ENCODE assay signal across 14 cellular contexts in the genomic region with DNA sequence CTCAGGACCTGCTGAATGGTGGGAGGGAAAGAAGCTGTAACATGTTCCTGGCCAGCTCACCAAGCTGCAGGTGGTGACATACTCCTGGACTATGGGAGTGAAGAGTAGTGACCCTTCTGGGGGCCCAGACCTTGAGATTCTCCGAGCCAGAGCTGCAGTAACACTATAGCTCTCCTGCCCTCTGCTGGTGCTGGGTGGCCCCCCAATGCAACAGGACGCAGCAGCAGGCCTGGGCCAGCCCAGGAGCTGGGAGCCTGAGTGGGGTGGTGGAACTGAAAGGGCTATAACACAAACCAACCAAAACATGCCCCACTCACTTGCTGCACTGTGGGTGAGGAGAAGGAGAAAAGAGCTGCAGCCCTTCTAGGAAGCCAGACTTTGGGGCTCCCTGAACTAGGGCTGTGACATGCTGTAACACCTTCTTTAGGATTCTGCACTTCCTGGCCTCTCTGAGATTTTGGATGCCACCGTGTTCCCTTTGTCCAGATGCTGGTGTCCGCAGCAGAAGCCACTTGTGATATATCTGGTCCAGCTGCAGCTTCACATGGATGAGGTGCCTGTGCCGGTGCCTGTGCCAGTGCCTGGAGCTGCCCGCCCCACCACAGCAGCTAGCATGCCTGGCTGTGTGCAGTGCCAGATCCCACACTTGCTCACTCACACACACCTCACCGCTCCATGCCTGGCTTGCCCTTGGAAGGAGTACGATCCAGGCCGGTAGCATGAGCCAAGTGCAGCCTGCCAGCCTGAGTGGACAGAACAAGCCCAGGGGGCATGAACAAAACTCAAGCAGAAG.
DNase-seq lines count a peak whose midpoint lies in the region; ATAC-seq and TF ChIP-seq lines count a peak whose summit lies in the region.
"Had no signal": no experiment of that assay in that cellular context is flagged by ENCODE, and none has a peak within 500 bp of the region (broad histone marks: within the 10 kb centered on the region; RNA-seq: fewer than 3 reads in every experiment).

No MANE protein-coding gene starts in this region.

- POLR2A ChIA-PET in WTC11 (lab: Charles Lee): no interaction called here

- no peaks in the 10 kb centered on the region for H3K9me2 ChIP-seq in GM23338 (ENCODE audit: insufficient read depth)

- H3K27ac Mint-ChIP-seq in GM23338: no peak overlapping the region
- no peak overlapping the region for H3K27ac Mint-ChIP-seq in WTC11
- no peak overlapping the region for H3K27ac Mint-ChIP-seq in neural progenitor cell
- H3K27ac Mint-ChIP-seq: CD4-positive, CD25-positive, alpha-beta regulatory T cell had no signal

- H3K27me3 ChIP-seq in GM06990 (replicated peaks; ENCODE audit: control insufficient read depth, insufficient read depth, low read length) (no peaks in the 10 kb centered on the region), GM23338 (ENCODE audit: insufficient read depth) (no peaks in the 10 kb centered on the region), neural progenitor cell (no peaks in the 10 kb centered on the region)

- no peak overlapping the region for H3K4me3 Mint-ChIP-seq in GM23338
- no peak overlapping the region for H3K4me3 Mint-ChIP-seq in WTC11
- H3K4me3 Mint-ChIP-seq in neural progenitor cell: no peak overlapping the region
- H3K4me3 Mint-ChIP-seq: CD4-positive, CD25-positive, alpha-beta regulatory T cell had no signal

- H3K4me3 ChIP-seq in GM06990 (replicated peaks; ENCODE audit: low read depth, low read length) (no peak overlapping the region), GM23338 (no peak overlapping the region), neural progenitor cell (no peak overlapping the region)
- H3K4me3 ChIP-seq: A549 had no signal

- H3K9me3 ChIP-seq in neural progenitor cell (ENCODE audit: low read depth): no peaks in the 10 kb centered on the region

- no peaks in the 10 kb centered on the region for H3K4me1 ChIP-seq in GM23338 (ENCODE audit: insufficient read depth)
- no peaks in the 10 kb centered on the region for H3K4me1 ChIP-seq in neural progenitor cell

- peak; percentile 12 for TF ChIP-seq CTCF in GM06990 (IDR thresholded peaks at IDR 0.05; ENCODE audit: insufficient read depth, low read length, poor library complexity, severe bottlenecking)
- TF ChIP-seq CTCF in GM23338 (conservative IDR thresholded peaks at IDR 0.05; ENCODE audit: low read depth in 2 of 2): peak; percentile 11 to 37; a peak in 3 of 4 replicates
- TF ChIP-seq CTCF in WTC11 (IDR thresholded peaks at IDR 0.05): no peak
- TF ChIP-seq CTCF in neural progenitor cell (IDR thresholded peaks at IDR 0.05): peak; percentile 41

- H3K36me3 Mint-ChIP-seq in GM23338 (ENCODE audit: low read depth): peaks cover 16% of the 10 kb centered on the region
- peaks cover 16% of the 10 kb centered on the region for H3K36me3 Mint-ChIP-seq in WTC11
- H3K36me3 Mint-ChIP-seq in neural progenitor cell: peaks cover 2% of the 10 kb centered on the region

- no peaks in the 10 kb centered on the region for H4K20me1 ChIP-seq in GM23338 (replicated peaks; ENCODE audit: insufficient read depth)
- no peaks in the 10 kb centered on the region for H4K20me1 ChIP-seq in neural progenitor cell (ENCODE audit: low read depth)

- H3K36me3 ChIP-seq in GM06990 (ENCODE audit: control insufficient read depth, insufficient read depth, low read length) (no peaks in the 10 kb centered on the region), GM23338 (ENCODE audit: insufficient read depth) (no peaks in the 10 kb centered on the region; the same call in 1 of the 2 replicates), neural progenitor cell (no peaks in the 10 kb centered on the region)

- H3K4me1 Mint-ChIP-seq in GM23338: peaks cover 3% of the 10 kb centered on the region; the same call in 2 of the 3 replicates
- peaks cover 2% of the 10 kb centered on the region; the same call in 1 of the 2 replicates for H3K4me1 Mint-ChIP-seq in WTC11
- peaks cover 8% of the 10 kb centered on the region for H3K4me1 Mint-ChIP-seq in neural progenitor cell
- H3K4me1 Mint-ChIP-seq: CD4-positive, CD25-positive, alpha-beta regulatory T cell had no signal

- no peak for ATAC-seq in GM23338
- peak; percentile 80 for ATAC-seq in WTC11
- ATAC-seq in HG02588 (IDR thresholded peaks at IDR 0.05; ENCODE audit: unreplicated experiment): no peak
- no peak for ATAC-seq in HG02938 (IDR thresholded peaks at IDR 0.05; ENCODE audit: unreplicated experiment)
- ATAC-seq: A549, HCT116 had no signal

- no peak overlapping the region for H2AFZ ChIP-seq in GM23338
- no peak overlapping the region for H2AFZ ChIP-seq in neural progenitor cell (replicated peaks)

- H3K9me3 Mint-ChIP-seq in GM23338: peaks cover 32% of the 10 kb centered on the region
- H3K9me3 Mint-ChIP-seq in WTC11: peaks cover 24% of the 10 kb centered on the region
- peaks cover 19% of the 10 kb centered on the region for H3K9me3 Mint-ChIP-seq in neural progenitor cell

- DNase-seq in GM06990 (ENCODE audit: extremely low read depth, insufficient read length) (no peak), GM23338 (ENCODE audit: low spot score) (no peak), WTC11 (ENCODE audit: low spot score) (peak; percentile 31), neural progenitor cell (ENCODE audit: low spot score) (peak; percentile 33), cerebellum (ENCODE audit: low spot score) (no peak)
- DNase-seq in stimulated activated CD4-positive, alpha-beta T cell treated with anti-CD3 and anti-CD28 coated beads, Interleukin-4, amount 100 ng/mL, for 4 hours: no peak
- DNase-seq: CD4-positive, CD25-positive, alpha-beta regulatory T cell; DMS53; GOT3; Kasumi-1 had no signal

- H3K27ac ChIP-seq in GM23338 (ENCODE audit: low read depth) (no peak overlapping the region), neural progenitor cell (no peak overlapping the region)
- H3K27ac ChIP-seq: A549 had no signal

- H3K4me2 ChIP-seq in GM23338: no peak overlapping the region
- no peak overlapping the region for H3K4me2 ChIP-seq in neural progenitor cell
- H3K4me2 ChIP-seq: A549 had no signal

- H3F3A ChIP-seq in GM23338 (replicated peaks; ENCODE audit: low read depth) (no peaks in the 10 kb centered on the region), neural progenitor cell (ENCODE audit: low read depth) (no peaks in the 10 kb centered on the region)

- H3K79me2 ChIP-seq in GM23338 (replicated peaks; ENCODE audit: insufficient read depth) (no peaks in the 10 kb centered on the region), neural progenitor cell (ENCODE audit: low read depth) (no peaks in the 10 kb centered on the region)

- CTCF ChIA-PET in WTC11 (lab: Charles Lee): interaction anchor here (0.6 to 1.8 kb wide), 6 partner anchors 24 to 540 kb away, joined by 3 to 6 read pairs (median 4); no protein-coding TSS in a partner anchor

- H3K9ac ChIP-seq in neural progenitor cell: no peak overlapping the region

- H3K27me3 Mint-ChIP-seq in GM23338 (ENCODE audit: insufficient read depth, low read depth, poor library complexity) (no peaks in the 10 kb centered on the region), WTC11 (ENCODE audit: low read depth) (no peaks in the 10 kb centered on the region), neural progenitor cell (ENCODE audit: insufficient read depth, low read depth) (no peaks in the 10 kb centered on the region)
- H3K27me3 Mint-ChIP-seq: CD4-positive, CD25-positive, alpha-beta regulatory T cell had no signal

TF ChIP-seq in WTC11, 78 proteins besides CTCF, POLR2A, EP300 and RAD21 (continues in another document):
- TF ChIP-seq ATF1 (CRISPR knock-in tag; IDR thresholded peaks at IDR 0.05) (no peak), ZBTB21 (CRISPR knock-in tag; IDR thresholded peaks at IDR 0.05; ENCODE audit: borderline replicate concordance) (no peak), SMAD4 (CRISPR knock-in tag; IDR thresholded peaks at IDR 0.05) (no peak), NFATC4 (CRISPR knock-in tag; IDR thresholded peaks at IDR 0.05) (no peak), ZNF671 (CRISPR knock-in tag; IDR thresholded peaks at IDR 0.05) (no peak)
- TF ChIP-seq, protein P1, sequence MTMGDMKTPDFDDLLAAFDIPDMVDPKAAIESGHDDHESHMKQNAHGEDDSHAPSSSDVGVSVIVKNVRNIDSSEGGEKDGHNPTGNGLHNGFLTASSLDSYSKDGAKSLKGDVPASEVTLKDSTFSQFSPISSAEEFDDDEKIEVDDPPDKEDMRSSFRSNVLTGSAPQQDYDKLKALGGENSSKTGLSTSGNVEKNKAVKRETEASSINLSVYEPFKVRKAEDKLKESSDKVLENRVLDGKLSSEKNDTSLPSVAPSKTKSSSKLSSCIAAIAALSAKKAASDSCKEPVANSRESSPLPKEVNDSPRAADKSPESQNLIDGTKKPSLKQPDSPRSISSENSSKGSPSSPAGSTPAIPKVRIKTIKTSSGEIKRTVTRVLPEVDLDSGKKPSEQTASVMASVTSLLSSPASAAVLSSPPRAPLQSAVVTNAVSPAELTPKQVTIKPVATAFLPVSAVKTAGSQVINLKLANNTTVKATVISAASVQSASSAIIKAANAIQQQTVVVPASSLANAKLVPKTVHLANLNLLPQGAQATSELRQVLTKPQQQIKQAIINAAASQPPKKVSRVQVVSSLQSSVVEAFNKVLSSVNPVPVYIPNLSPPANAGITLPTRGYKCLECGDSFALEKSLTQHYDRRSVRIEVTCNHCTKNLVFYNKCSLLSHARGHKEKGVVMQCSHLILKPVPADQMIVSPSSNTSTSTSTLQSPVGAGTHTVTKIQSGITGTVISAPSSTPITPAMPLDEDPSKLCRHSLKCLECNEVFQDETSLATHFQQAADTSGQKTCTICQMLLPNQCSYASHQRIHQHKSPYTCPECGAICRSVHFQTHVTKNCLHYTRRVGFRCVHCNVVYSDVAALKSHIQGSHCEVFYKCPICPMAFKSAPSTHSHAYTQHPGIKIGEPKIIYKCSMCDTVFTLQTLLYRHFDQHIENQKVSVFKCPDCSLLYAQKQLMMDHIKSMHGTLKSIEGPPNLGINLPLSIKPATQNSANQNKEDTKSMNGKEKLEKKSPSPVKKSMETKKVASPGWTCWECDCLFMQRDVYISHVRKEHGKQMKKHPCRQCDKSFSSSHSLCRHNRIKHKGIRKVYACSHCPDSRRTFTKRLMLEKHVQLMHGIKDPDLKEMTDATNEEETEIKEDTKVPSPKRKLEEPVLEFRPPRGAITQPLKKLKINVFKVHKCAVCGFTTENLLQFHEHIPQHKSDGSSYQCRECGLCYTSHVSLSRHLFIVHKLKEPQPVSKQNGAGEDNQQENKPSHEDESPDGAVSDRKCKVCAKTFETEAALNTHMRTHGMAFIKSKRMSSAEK (CRISPR knock-in tag; IDR thresholded peaks at IDR 0.05; ENCODE audit: borderline replicate concordance): no peak
- TF ChIP-seq, protein P2, sequence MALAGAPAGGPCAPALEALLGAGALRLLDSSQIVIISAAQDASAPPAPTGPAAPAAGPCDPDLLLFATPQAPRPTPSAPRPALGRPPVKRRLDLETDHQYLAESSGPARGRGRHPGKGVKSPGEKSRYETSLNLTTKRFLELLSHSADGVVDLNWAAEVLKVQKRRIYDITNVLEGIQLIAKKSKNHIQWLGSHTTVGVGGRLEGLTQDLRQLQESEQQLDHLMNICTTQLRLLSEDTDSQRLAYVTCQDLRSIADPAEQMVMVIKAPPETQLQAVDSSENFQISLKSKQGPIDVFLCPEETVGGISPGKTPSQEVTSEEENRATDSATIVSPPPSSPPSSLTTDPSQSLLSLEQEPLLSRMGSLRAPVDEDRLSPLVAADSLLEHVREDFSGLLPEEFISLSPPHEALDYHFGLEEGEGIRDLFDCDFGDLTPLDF (CRISPR knock-in tag; IDR thresholded peaks at IDR 0.05): no peak

Comparison
In these comparisons a context has a peak if more than half of its experiments do, and no peak if none do; other contexts are left out.
1. DNase-seq: peak in WTC11 (single experiment) and neural progenitor cell (single experiment); none in GM06990 (single experiment), GM23338 (single experiment), cerebellum (single experiment) and stimulated activated CD4-positive, alpha-beta T cell treated with anti-CD3 and anti-CD28 coated beads, Interleukin-4, amount 100 ng/mL, for 4 hours (0 of 2).